In the genomic region with DNA sequence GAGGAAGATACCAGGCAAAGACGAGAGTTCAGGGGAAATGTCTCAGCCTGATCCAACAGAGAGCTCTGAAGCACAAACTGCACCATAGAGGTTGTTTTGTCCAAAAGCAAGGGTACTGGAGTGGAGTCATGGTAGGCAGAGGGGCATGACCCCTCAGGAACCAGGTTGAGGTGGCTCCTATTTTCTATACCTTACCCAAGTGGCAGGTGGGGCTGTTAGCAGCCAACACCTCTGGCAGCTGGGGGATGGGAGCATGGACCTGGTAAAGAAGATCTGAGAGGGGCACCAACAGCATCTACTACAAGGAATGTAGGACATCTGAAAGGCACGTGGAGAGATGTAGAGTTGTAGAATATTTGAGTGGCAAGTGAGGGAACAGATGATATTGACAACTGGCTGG, we compare ENCODE assay signal across 30 cellular contexts.
"Had no signal": no experiment of that assay in that cellular context is flagged by ENCODE, and none has a peak within 500 bp of the region (broad histone marks: within the 10 kb centered on the region; RNA-seq: fewer than 3 reads in every experiment).

No MANE protein-coding gene starts in this region.

- H3K27ac Mint-ChIP-seq: activated CD4-positive, alpha-beta T cell treated with anti-CD3 and anti-CD28 coated beads for 36 hours; activated naive CD4-positive, alpha-beta T cell treated with anti-CD3 and anti-CD28 coated beads, Interleukin-2, amount 10 ng/mL, durations not matched to agents 7 days and 5 days; activated naive CD8-positive, alpha-beta T cell treated with anti-CD3 and anti-CD28 coated beads, Interleukin-2, amount 10 ng/mL, durations not matched to agents 7 days and 5 days; activated T-cell treated with anti-CD3 and anti-CD28 coated beads, Interleukin-2, amount 50 U/mL, for 72 hours; effector memory CD8-positive, alpha-beta T cell; naive thymus-derived CD8-positive, alpha-beta T cell; stimulated activated effector memory CD8-positive, alpha-beta T cell treated with anti-CD3 and anti-CD28 coated beads, Interleukin-12 subunit alpha, Interleukin-12 subunit beta, amount 100 ng/mL, for 72 hours; T-helper 1 cell treated with Interleukin-12 subunit alpha and Interleukin-12 subunit beta and Interleukin-4 antibody, amounts not matched to agents 30 μg/mL and 1 μg/mL, for 36 hours had no signal

- H3K36me3 ChIP-seq: gastroesophageal sphincter, pancreas, prostate gland, stomach, thyroid gland, upper lobe of left lung, vagina had no signal

- H3K4me3 Mint-ChIP-seq: activated CD4-positive, alpha-beta T cell treated with anti-CD3 and anti-CD28 coated beads for 36 hours; activated naive CD4-positive, alpha-beta T cell treated with anti-CD3 and anti-CD28 coated beads, Interleukin-2, amount 10 ng/mL, durations not matched to agents 7 days and 5 days; activated naive CD8-positive, alpha-beta T cell treated with anti-CD3 and anti-CD28 coated beads, Interleukin-2, amount 10 ng/mL, durations not matched to agents 7 days and 5 days; activated T-cell treated with anti-CD3 and anti-CD28 coated beads, Interleukin-2, amount 50 U/mL, for 72 hours; effector memory CD8-positive, alpha-beta T cell; naive thymus-derived CD8-positive, alpha-beta T cell; neural crest cell; stimulated activated effector memory CD8-positive, alpha-beta T cell treated with anti-CD3 and anti-CD28 coated beads, Interleukin-12 subunit alpha, Interleukin-12 subunit beta, amount 100 ng/mL, for 72 hours; T-helper 1 cell treated with Interleukin-12 subunit alpha and Interleukin-12 subunit beta and Interleukin-4 antibody, amounts not matched to agents 30 μg/mL and 1 μg/mL, for 36 hours had no signal

- H3K4me3 ChIP-seq: gastroesophageal sphincter, pancreas, prostate gland, skin epidermis, stomach, thyroid gland, upper lobe of left lung, vagina had no signal

- H3K9me3 ChIP-seq: gastroesophageal sphincter, pancreas, prostate gland, stomach, thyroid gland, upper lobe of left lung, vagina had no signal

- FAIRE-seq: endothelial cell of umbilical vein, pancreas had no signal

- H3K27me3 ChIP-seq: gastroesophageal sphincter, pancreas, stomach, thyroid gland, upper lobe of left lung, vagina had no signal

- H3K9me3 Mint-ChIP-seq: activated naive CD4-positive, alpha-beta T cell treated with anti-CD3 and anti-CD28 coated beads, Interleukin-2, amount 10 ng/mL, durations not matched to agents 7 days and 5 days; activated naive CD8-positive, alpha-beta T cell treated with anti-CD3 and anti-CD28 coated beads, Interleukin-2, amount 10 ng/mL, durations not matched to agents 7 days and 5 days; activated T-cell treated with anti-CD3 and anti-CD28 coated beads, Interleukin-2, amount 50 U/mL, for 72 hours; effector memory CD8-positive, alpha-beta T cell; naive thymus-derived CD8-positive, alpha-beta T cell; neural crest cell; stimulated activated effector memory CD8-positive, alpha-beta T cell treated with anti-CD3 and anti-CD28 coated beads, Interleukin-12 subunit alpha, Interleukin-12 subunit beta, amount 100 ng/mL, for 72 hours; T-helper 1 cell treated with Interleukin-12 subunit alpha and Interleukin-12 subunit beta and Interleukin-4 antibody, amounts not matched to agents 30 μg/mL and 1 μg/mL, for 36 hours had no signal

- H3K36me3 Mint-ChIP-seq: activated naive CD4-positive, alpha-beta T cell treated with anti-CD3 and anti-CD28 coated beads, Interleukin-2, amount 10 ng/mL, durations not matched to agents 7 days and 5 days; activated naive CD8-positive, alpha-beta T cell treated with anti-CD3 and anti-CD28 coated beads, Interleukin-2, amount 10 ng/mL, durations not matched to agents 7 days and 5 days; naive thymus-derived CD8-positive, alpha-beta T cell; stimulated activated effector memory CD8-positive, alpha-beta T cell treated with anti-CD3 and anti-CD28 coated beads, Interleukin-12 subunit alpha, Interleukin-12 subunit beta, amount 100 ng/mL, for 72 hours had no signal

- H3K4me1 ChIP-seq: prostate gland, thyroid gland, upper lobe of left lung, vagina had no signal

- ATAC-seq: activated CD4-positive, alpha-beta T cell treated with anti-CD3 and anti-CD28 coated beads for 36 hours; activated T-cell treated with anti-CD3 and anti-CD28 coated beads, Interleukin-2, amount 50 U/mL, for 72 hours; effector memory CD8-positive, alpha-beta T cell; gastroesophageal sphincter; naive thymus-derived CD8-positive, alpha-beta T cell; pancreas; sciatic nerve; stimulated activated effector memory CD8-positive, alpha-beta T cell treated with anti-CD3 and anti-CD28 coated beads, Interleukin-12 subunit alpha, Interleukin-12 subunit beta, amount 100 ng/mL, for 72 hours had no signal

- H3K27ac ChIP-seq: gastroesophageal sphincter, pancreas, prostate gland, skin epidermis, stomach, thyroid gland, upper lobe of left lung, vagina had no signal

- DNase-seq: activated CD4-positive, alpha-beta T cell treated with anti-CD3 and anti-CD28 coated beads for 36 hours; activated CD4-positive, CD25-positive, alpha-beta regulatory T cell; activated effector memory CD4-positive, alpha-beta T cell treated with Interleukin-2 at 50 U/mL for 16 hours; activated naive CD4-positive, alpha-beta T cell treated with anti-CD3 and anti-CD28 coated beads, Interleukin-2, amount 10 ng/mL, durations not matched to agents 7 days and 5 days; activated naive CD8-positive, alpha-beta T cell treated with anti-CD3 and anti-CD28 coated beads, Interleukin-2, amount 10 ng/mL, durations not matched to agents 7 days and 5 days; activated T-cell treated with anti-CD3 and anti-CD28 coated beads for 4 hours; activated T-cell treated with anti-CD3 and anti-CD28 coated beads, Interleukin-2, amount 50 U/mL, for 72 hours; caudate nucleus; cortex of kidney; effector memory CD8-positive, alpha-beta T cell; head of caudate nucleus; hypothalamus; naive thymus-derived CD8-positive, alpha-beta T cell; nucleus accumbens; pancreas; retina; stimulated activated CD4-positive, alpha-beta T cell treated with anti-CD3 and anti-CD28 coated beads, Interleukin-4, amount 100 ng/mL, for 24 hours; stomach; T1000; thyroid gland; upper lobe of left lung had no signal

- H3K4me1 Mint-ChIP-seq: activated CD4-positive, alpha-beta T cell treated with anti-CD3 and anti-CD28 coated beads for 36 hours; activated naive CD4-positive, alpha-beta T cell treated with anti-CD3 and anti-CD28 coated beads, Interleukin-2, amount 10 ng/mL, durations not matched to agents 7 days and 5 days; activated naive CD8-positive, alpha-beta T cell treated with anti-CD3 and anti-CD28 coated beads, Interleukin-2, amount 10 ng/mL, durations not matched to agents 7 days and 5 days; naive thymus-derived CD8-positive, alpha-beta T cell; neural crest cell; stimulated activated effector memory CD8-positive, alpha-beta T cell treated with anti-CD3 and anti-CD28 coated beads, Interleukin-12 subunit alpha, Interleukin-12 subunit beta, amount 100 ng/mL, for 72 hours had no signal
